ENCODE assay signal across 1 cellular context in genomic region chr9:3035594-3036389, GRCh38.
TF ChIP-seq lines count a peak whose summit lies in the region.

No MANE protein-coding gene starts in this region.

TF ChIP-seq in HepG2, 621 proteins besides CTCF, POLR2A, EP300 and RAD21 (continued from another document):
- TF ChIP-seq CEBPB (IDR thresholded peaks at IDR 0.05; ENCODE audit: borderline replicate concordance, low read depth, low read length), result 0 out of 2 replicates have a peak, but pooled peaks have one; percentile 12
